In the genomic region with DNA sequence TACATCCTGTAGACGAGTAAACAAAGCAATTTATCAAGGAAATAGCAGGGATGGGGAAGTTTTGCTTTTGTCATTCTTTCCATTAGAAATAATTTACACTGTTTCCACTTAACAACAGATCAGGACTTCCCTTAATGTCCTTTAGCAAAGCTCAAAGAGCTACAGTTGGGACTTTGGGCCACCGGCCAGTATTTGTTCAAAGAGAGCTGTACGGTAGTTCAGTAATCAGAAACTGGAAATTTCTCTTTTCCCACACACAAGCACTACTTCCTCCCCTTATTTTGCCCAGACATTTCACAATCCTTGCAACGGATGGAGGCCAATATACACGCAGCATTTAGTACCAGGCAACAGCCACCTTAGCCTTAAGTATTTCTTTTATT, we compare ENCODE assay signal across 10 cellular contexts. TPM values are rescaled to one million over a fixed set of nuclear protein-coding genes. Genes with fewer than 3 reads are reported as not detected.
DNase-seq lines count a peak whose midpoint lies in the region; ATAC-seq and TF ChIP-seq lines count a peak whose summit lies in the region.
"Had no signal": no experiment of that assay in that cellular context is flagged by ENCODE, and none has a peak within 500 bp of the region (broad histone marks: within the 10 kb centered on the region; RNA-seq: fewer than 3 reads in every experiment).

No MANE protein-coding gene starts in this region.

- H3K36me3 ChIP-seq in ACC112 (ENCODE audit: insufficient read depth, low read length) (no peaks in the 10 kb centered on the region), duodenal mucosa (ENCODE audit: control insufficient read depth in 1 of 2, insufficient read depth in 2 of 2, low read length in 2 of 2) (no peaks in the 10 kb centered on the region), mucosa of descending colon (ENCODE audit: low read depth) (no peaks in the 10 kb centered on the region), MM.1S (replicated peaks; ENCODE audit: insufficient read depth, low read length) (no peaks in the 10 kb centered on the region)

- H3K9ac ChIP-seq in duodenal mucosa (ENCODE audit: low read depth in 1 of 2, low read length in 2 of 2): peak overlapping the region in 1 of 2 donors; percentile 6
- no peak overlapping the region for H3K9ac ChIP-seq in MM.1S (ENCODE audit: low read length)

- H3K79me2 ChIP-seq in ACC112 (ENCODE audit: control insufficient read depth, insufficient read depth, low read length, unreplicated experiment): no peaks in the 10 kb centered on the region
- H3K79me2 ChIP-seq in MM.1S (ENCODE audit: low read length): no peaks in the 10 kb centered on the region

- intact Hi-C loops in mucosa of descending colon (cut with DNase I, micrococcal nuclease): no loop called here

- no peaks in the 10 kb centered on the region for H3F3A ChIP-seq in MM.1S (ENCODE audit: insufficient read depth, low read length)

- no peaks in the 10 kb centered on the region for H4K20me1 ChIP-seq in MM.1S (ENCODE audit: insufficient read depth, low read length)

- peaks cover 74% of the 10 kb centered on the region for H3K4me1 ChIP-seq in ACC112 (ENCODE audit: control insufficient read depth, insufficient read depth, low read length, unreplicated experiment)
- peaks cover 46 to 67% of the 10 kb centered on the region in 2 donors for H3K4me1 ChIP-seq in duodenal mucosa (ENCODE audit: control insufficient read depth in 1 of 2, insufficient read depth in 2 of 2, low read length in 2 of 2)
- H3K4me1 ChIP-seq in mucosa of descending colon (ENCODE audit: low read depth): peaks cover 21% of the 10 kb centered on the region
- no peaks in the 10 kb centered on the region for H3K4me1 ChIP-seq in MM.1S (ENCODE audit: low read length)

- ATAC-seq in mucosa of descending colon (peak; percentile 80), HG03457 (IDR thresholded peaks at IDR 0.05; ENCODE audit: unreplicated experiment) (no peak)
- ATAC-seq: naive thymus-derived CD4-positive, alpha-beta T cell had no signal

- H3K9me2 ChIP-seq in MM.1S (replicated peaks; ENCODE audit: insufficient read depth, low read length): no peaks in the 10 kb centered on the region

- TF ChIP-seq CTCF in mucosa of descending colon (IDR thresholded peaks at IDR 0.05) (no peak), MM.1S (IDR thresholded peaks at IDR 0.05; ENCODE audit: low read length) (no peak)

- no peaks in the 10 kb centered on the region for H3K27me3 ChIP-seq in ACC112 (ENCODE audit: insufficient read depth, low read length)
- no peaks in the 10 kb centered on the region for H3K27me3 ChIP-seq in duodenal mucosa (ENCODE audit: control insufficient read depth in 1 of 2, insufficient read depth in 2 of 2, low read length in 2 of 2)
- H3K27me3 ChIP-seq in MM.1S (replicated peaks; ENCODE audit: insufficient read depth, low read length): no peaks in the 10 kb centered on the region

- DNase-seq in NCI-H2196 (lab: John Stamatoyannopoulos, UW; ENCODE audit: unreplicated experiment): peak; percentile 76
- DNase-seq in mucosa of descending colon: peak; percentile 62 to 86 (median 70)
- DNase-seq in GOT3 (lab: John Stamatoyannopoulos, UW): no peak
- DNase-seq in NCI-H526 (lab: John Stamatoyannopoulos, UW): no peak
- no peak for DNase-seq in MM.1S
- DNase-seq: naive thymus-derived CD4-positive, alpha-beta T cell; NCI-H446 treated with DMSO at 0.1 percent for 48 hours had no signal

- H3K9me3 ChIP-seq in duodenal mucosa (ENCODE audit: control insufficient read depth in 1 of 2, low read length in 2 of 2): no peaks in the 10 kb centered on the region
- no peaks in the 10 kb centered on the region for H3K9me3 ChIP-seq in mucosa of descending colon
- H3K9me3 ChIP-seq in MM.1S (replicated peaks; ENCODE audit: insufficient read depth, low read length): no peaks in the 10 kb centered on the region

- H2AFZ ChIP-seq in ACC112 (ENCODE audit: low read length, unreplicated experiment): peak overlapping the region; percentile 74
- no peak overlapping the region for H2AFZ ChIP-seq in MM.1S (ENCODE audit: low read length)

- no peak overlapping the region for H3K4me2 ChIP-seq in MM.1S (ENCODE audit: low read depth, low read length)

- H3K4me3 ChIP-seq in ACC112 (ENCODE audit: low read depth, low read length) (peak overlapping the region; percentile 26; the same call in 1 of the 2 replicates), duodenal mucosa (ENCODE audit: low read depth in 1 of 2, low read length in 2 of 2) (peak overlapping the region in 1 of 2 donors; percentile 21), mucosa of descending colon (no peak overlapping the region), MM.1S (ENCODE audit: low read length) (no peak overlapping the region)

- H3K27ac ChIP-seq in ACC112 (ENCODE audit: low read depth, low read length): peak overlapping the region; percentile 97
- peak overlapping the region; percentile 65 for H3K27ac ChIP-seq in duodenal mucosa (ENCODE audit: low read depth, low read length)
- H3K27ac ChIP-seq in MM.1S (ENCODE audit: low read length): no peak overlapping the region

RNA-seq across cellular contexts. Expression of gene HINT3, which starts 12.1 kb away (rescaled TPM):
- 10 to 100 TPM; 23.2 to 32.9 (median 23.2) TPM for total RNA-seq in mucosa of descending colon

RNA-seq across cellular contexts. Expression of gene TRMT11, which starts 41.9 kb away (rescaled TPM):
- total RNA-seq in mucosa of descending colon: 10 to 100 TPM; 20.7 to 22.7 (median 21.5) TPM

Comparison
In these comparisons a context has a peak if more than half of its experiments do, and no peak if none do; other contexts are left out.
1. DNase-seq: peak in NCI-H2196 (single experiment) and mucosa of descending colon (3 of 3); none in GOT3 (single experiment), NCI-H526 (0 of 2) and MM.1S (single experiment).